In genomic region chr6:153405926-153406325, GRCh38 we compare ENCODE assay signal across 23 cellular contexts.
"Had no signal": no experiment of that assay in that cellular context is flagged by ENCODE, and none has a peak within 500 bp of the region (broad histone marks: within the 10 kb centered on the region; RNA-seq: fewer than 3 reads in every experiment).

No MANE protein-coding gene starts in this region.

- H3K36me3 Mint-ChIP-seq: memory B cell; naive thymus-derived CD4-positive, alpha-beta T cell; stimulated activated effector memory CD8-positive, alpha-beta T cell treated with anti-CD3 and anti-CD28 coated beads, Interleukin-12 subunit alpha, Interleukin-12 subunit beta, amount 100 ng/mL, for 72 hours had no signal

- H3K4me1 Mint-ChIP-seq: memory B cell; naive thymus-derived CD4-positive, alpha-beta T cell; nephron; stimulated activated effector memory CD8-positive, alpha-beta T cell treated with anti-CD3 and anti-CD28 coated beads, Interleukin-12 subunit alpha, Interleukin-12 subunit beta, amount 100 ng/mL, for 72 hours had no signal

- H3K36me3 ChIP-seq: gastrocnemius medialis, heart left ventricle, prostate gland, sigmoid colon, stomach, thyroid gland had no signal

- H3K4me3 Mint-ChIP-seq: memory B cell; naive thymus-derived CD4-positive, alpha-beta T cell; nephron; stimulated activated effector memory CD8-positive, alpha-beta T cell treated with anti-CD3 and anti-CD28 coated beads, Interleukin-12 subunit alpha, Interleukin-12 subunit beta, amount 100 ng/mL, for 72 hours had no signal

- H3K27me3 Mint-ChIP-seq: memory B cell; naive thymus-derived CD4-positive, alpha-beta T cell had no signal

- H3K27me3 ChIP-seq: gastrocnemius medialis, heart left ventricle, hepatocyte, sigmoid colon, stomach, thyroid gland had no signal

- H3K79me2 ChIP-seq: hepatocyte had no signal

- H3K9me3 ChIP-seq: gastrocnemius medialis, heart left ventricle, prostate gland, sigmoid colon, stomach, thyroid gland had no signal

- H3K4me3 ChIP-seq: dorsolateral prefrontal cortex, gastrocnemius medialis, heart left ventricle, hepatocyte, lung, prostate gland, sigmoid colon, stomach, thyroid gland had no signal

- H3K27ac ChIP-seq: dorsolateral prefrontal cortex, gastrocnemius medialis, heart left ventricle, hepatocyte, prostate gland, sigmoid colon, stomach, thyroid gland had no signal

- ATAC-seq: gastrocnemius medialis; heart left ventricle; left lobe of liver; naive thymus-derived CD4-positive, alpha-beta T cell; right cardiac atrium; stimulated activated effector memory CD8-positive, alpha-beta T cell treated with anti-CD3 and anti-CD28 coated beads, Interleukin-12 subunit alpha, Interleukin-12 subunit beta, amount 100 ng/mL, for 72 hours had no signal

- H2AFZ ChIP-seq: hepatocyte had no signal

- H3K4me1 ChIP-seq: gastrocnemius medialis, heart left ventricle, prostate gland, sigmoid colon, stomach, thyroid gland had no signal

- H3K4me2 ChIP-seq: hepatocyte had no signal

- H3K9me3 Mint-ChIP-seq: stimulated activated effector memory CD8-positive, alpha-beta T cell treated with anti-CD3 and anti-CD28 coated beads, Interleukin-12 subunit alpha, Interleukin-12 subunit beta, amount 100 ng/mL, for 72 hours had no signal

- DNase-seq: dorsolateral prefrontal cortex; effector CD4-positive, alpha-beta T cell; gastrocnemius medialis; heart left ventricle; kidney; midbrain; naive thymus-derived CD4-positive, alpha-beta T cell; nucleus accumbens; right cardiac atrium; sigmoid colon; stimulated activated CD4-positive, alpha-beta T cell treated with anti-CD3 and anti-CD28 coated beads, Interleukin-2, amount 100 ng/mL, for 24 hours; stimulated activated CD4-positive, alpha-beta T cell treated with anti-CD3 and anti-CD28 coated beads, Interleukin-4, amount 100 ng/mL, for 24 hours; stimulated activated naive CD4-positive, alpha-beta T cell treated with Interleukin-2 at 50 U/mL for 16 hours; stomach; trophoblast cell had no signal

- H3K27ac Mint-ChIP-seq: memory B cell; naive thymus-derived CD4-positive, alpha-beta T cell; nephron; stimulated activated effector memory CD8-positive, alpha-beta T cell treated with anti-CD3 and anti-CD28 coated beads, Interleukin-12 subunit alpha, Interleukin-12 subunit beta, amount 100 ng/mL, for 72 hours had no signal
